In the genomic region with DNA sequence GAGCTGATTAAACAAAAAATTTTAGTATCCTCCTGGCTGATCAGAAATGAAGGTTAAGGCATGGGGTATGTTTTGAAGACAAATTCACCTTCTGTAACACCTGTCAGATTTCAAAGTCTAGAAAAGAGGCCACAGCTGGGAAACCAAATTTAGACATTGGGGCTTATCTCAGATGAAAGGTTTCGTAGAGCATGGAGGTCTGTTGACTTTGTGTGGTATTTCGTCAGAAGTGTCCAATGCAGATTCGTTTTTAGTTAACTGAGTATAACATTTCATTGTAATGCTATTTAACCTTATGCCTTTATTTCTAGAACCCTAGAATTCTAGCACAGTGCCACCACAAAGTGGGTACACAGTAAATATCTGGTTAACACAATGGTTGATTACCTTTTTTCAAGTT, we compare ENCODE assay signal across 12 cellular contexts.
DNase-seq lines count a peak whose midpoint lies in the region; ATAC-seq, FAIRE-seq and TF ChIP-seq lines count a peak whose summit lies in the region.
"Had no signal": no experiment of that assay in that cellular context is flagged by ENCODE, and none has a peak within 500 bp of the region (broad histone marks: within the 10 kb centered on the region; RNA-seq: fewer than 3 reads in every experiment).

No MANE protein-coding gene starts in this region.

- H3K4me3 ChIP-seq in GM06990 (replicated peaks; ENCODE audit: low read depth, low read length) (no peak overlapping the region), astrocyte (ENCODE audit: insufficient read depth, low read depth, low read length) (no peak overlapping the region)

- H3K27ac Mint-ChIP-seq in astrocyte (ENCODE audit: unreplicated experiment) = peak overlapping the region; percentile 63
- no peak overlapping the region for H3K27ac Mint-ChIP-seq in type B pancreatic cell

- H3K9me3 ChIP-seq in astrocyte (ENCODE audit: insufficient read depth, low read depth, low read length) = no peaks in the 10 kb centered on the region

- DNase-seq in GM06990 (ENCODE audit: extremely low read depth, insufficient read length) (peak; percentile 45), astrocyte (ENCODE audit: low read depth) (no peak), type B pancreatic cell (ENCODE audit: extremely low spot score, unreplicated experiment) (no peak), cerebellar cortex (ENCODE audit: low spot score) (no peak), activated gamma-delta T cell (lab: John Stamatoyannopoulos, UW) (no peak), AG08396 (ENCODE audit: low spot score) (no peak)
- DNase-seq: brain microvascular endothelial cell, left colon, NCI-H2107, retina had no signal

- ATAC-seq in GM19467 (IDR thresholded peaks at IDR 0.05; ENCODE audit: unreplicated experiment) (peak; percentile 49), HG03045 (IDR thresholded peaks at IDR 0.05; ENCODE audit: unreplicated experiment) (peak; percentile 52)
- ATAC-seq: left colon had no signal

- no peak overlapping the region for H3K27ac ChIP-seq in astrocyte (ENCODE audit: low read depth, low read length)
- H3K27ac ChIP-seq: brain microvascular endothelial cell had no signal

- H2AFZ ChIP-seq in astrocyte (ENCODE audit: low read depth, low read length) = no peak overlapping the region

- H3K36me3 Mint-ChIP-seq in astrocyte (ENCODE audit: low read depth, unreplicated experiment) (peaks cover 3% of the 10 kb centered on the region), type B pancreatic cell (peaks cover 7% of the 10 kb centered on the region)

- TF ChIP-seq CTCF in GM06990 (IDR thresholded peaks at IDR 0.05; ENCODE audit: insufficient read depth, low read length, poor library complexity, severe bottlenecking) = no peak
- TF ChIP-seq CTCF in astrocyte (IDR thresholded peaks at IDR 0.05; ENCODE audit: insufficient read depth, low read depth, low read length) = no peak
- TF ChIP-seq CTCF in type B pancreatic cell (conservative IDR thresholded peaks at IDR 0.05) = no peak

- H3K9me3 Mint-ChIP-seq in astrocyte (ENCODE audit: unreplicated experiment) (no peaks in the 10 kb centered on the region), type B pancreatic cell (no peaks in the 10 kb centered on the region)

- H3K4me1 Mint-ChIP-seq in astrocyte (ENCODE audit: low read depth, unreplicated experiment) = peaks cover 82% of the 10 kb centered on the region
- H3K4me1 Mint-ChIP-seq in type B pancreatic cell (ENCODE audit: unreplicated experiment) = peaks cover 59% of the 10 kb centered on the region

- peaks cover 60% of the 10 kb centered on the region for H3K4me1 ChIP-seq in astrocyte (ENCODE audit: insufficient read depth, low read length)

- H3K4me3 Mint-ChIP-seq in astrocyte (ENCODE audit: unreplicated experiment) (no peak overlapping the region), type B pancreatic cell (no peak overlapping the region)

- no peak overlapping the region for H3K4me2 ChIP-seq in astrocyte (ENCODE audit: low read length)

- peaks cover 100% of the 10 kb centered on the region for H3K79me2 ChIP-seq in astrocyte (ENCODE audit: insufficient read depth, low read length)

- FAIRE-seq in astrocyte (lab: Jason Lieb, UNC) = no peak

- H3K27me3 ChIP-seq in GM06990 (replicated peaks; ENCODE audit: control insufficient read depth, insufficient read depth, low read length) = no peaks in the 10 kb centered on the region
- no peaks in the 10 kb centered on the region for H3K27me3 ChIP-seq in astrocyte (ENCODE audit: insufficient read depth, low read length)
- H3K27me3 ChIP-seq: brain microvascular endothelial cell had no signal

- H3K9ac ChIP-seq in astrocyte (ENCODE audit: low read length) = no peak overlapping the region

- H3K36me3 ChIP-seq in GM06990 (ENCODE audit: control insufficient read depth, insufficient read depth, low read length) (no peaks in the 10 kb centered on the region), astrocyte (ENCODE audit: insufficient read depth, low read length) (no peaks in the 10 kb centered on the region)

- peaks cover 89% of the 10 kb centered on the region for H4K20me1 ChIP-seq in astrocyte (ENCODE audit: insufficient read depth, low read length)

- H3K27me3 Mint-ChIP-seq in astrocyte (ENCODE audit: low read depth, unreplicated experiment) = no peaks in the 10 kb centered on the region
- no peaks in the 10 kb centered on the region for H3K27me3 Mint-ChIP-seq in type B pancreatic cell
